In the genomic region with DNA sequence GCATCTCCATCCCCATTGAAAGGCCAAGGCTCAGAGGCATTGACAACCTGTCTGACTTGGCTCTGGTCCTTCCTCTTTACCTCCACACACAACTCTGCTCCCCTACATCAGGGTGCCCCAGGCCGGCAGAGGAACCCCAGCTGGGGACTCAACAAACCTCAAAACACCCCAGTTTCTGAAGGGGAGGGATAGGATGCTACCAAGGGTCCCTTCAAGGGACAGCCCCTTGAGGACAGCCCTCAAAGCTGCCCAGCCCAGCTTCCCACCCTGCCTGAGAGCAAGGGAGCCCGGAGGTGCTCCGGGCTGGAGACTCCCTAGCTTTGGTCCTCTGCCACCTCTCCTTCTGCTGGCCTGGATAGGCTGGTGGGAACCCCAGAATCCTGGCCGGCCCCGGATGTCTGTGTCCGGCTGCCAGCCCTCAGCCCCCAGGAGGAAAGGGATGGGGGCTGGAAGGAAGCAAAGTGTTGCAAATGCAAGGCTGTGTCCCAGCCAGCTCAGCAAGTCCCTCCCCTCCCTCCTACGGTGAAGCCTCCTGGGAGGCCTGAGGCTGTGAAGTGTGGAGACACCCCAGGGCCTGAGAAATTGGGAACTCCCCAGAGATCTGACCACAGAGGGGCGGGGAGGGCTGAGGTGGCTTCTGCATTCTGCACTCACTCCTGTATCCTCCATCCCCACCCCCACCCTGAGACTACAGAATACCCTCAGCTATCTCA, we compare ENCODE assay signal across 1 cellular context.
TF ChIP-seq lines count a peak whose summit lies in the region.

No MANE protein-coding gene starts in this region.

TF ChIP-seq in H1, 55 proteins besides CTCF, POLR2A, EP300 and RAD21:
- TF ChIP-seq POU5F1 (IDR thresholded peaks at IDR 0.05; ENCODE audit: low read depth, low read length) (no peak), SIX5 (IDR thresholded peaks at IDR 0.05; ENCODE audit: low read depth, low read length) (no peak), KDM4A (IDR thresholded peaks at IDR 0.05; ENCODE audit: low read depth, low read length, severe bottlenecking) (no peak), CEBPB (IDR thresholded peaks at IDR 0.05; ENCODE audit: low read depth, low read length) (no peak)
TF ChIP-seq in H1: peak in this region for 0.
